Comparison of ENCODE assay signal across 23 cellular contexts in the genomic region with DNA sequence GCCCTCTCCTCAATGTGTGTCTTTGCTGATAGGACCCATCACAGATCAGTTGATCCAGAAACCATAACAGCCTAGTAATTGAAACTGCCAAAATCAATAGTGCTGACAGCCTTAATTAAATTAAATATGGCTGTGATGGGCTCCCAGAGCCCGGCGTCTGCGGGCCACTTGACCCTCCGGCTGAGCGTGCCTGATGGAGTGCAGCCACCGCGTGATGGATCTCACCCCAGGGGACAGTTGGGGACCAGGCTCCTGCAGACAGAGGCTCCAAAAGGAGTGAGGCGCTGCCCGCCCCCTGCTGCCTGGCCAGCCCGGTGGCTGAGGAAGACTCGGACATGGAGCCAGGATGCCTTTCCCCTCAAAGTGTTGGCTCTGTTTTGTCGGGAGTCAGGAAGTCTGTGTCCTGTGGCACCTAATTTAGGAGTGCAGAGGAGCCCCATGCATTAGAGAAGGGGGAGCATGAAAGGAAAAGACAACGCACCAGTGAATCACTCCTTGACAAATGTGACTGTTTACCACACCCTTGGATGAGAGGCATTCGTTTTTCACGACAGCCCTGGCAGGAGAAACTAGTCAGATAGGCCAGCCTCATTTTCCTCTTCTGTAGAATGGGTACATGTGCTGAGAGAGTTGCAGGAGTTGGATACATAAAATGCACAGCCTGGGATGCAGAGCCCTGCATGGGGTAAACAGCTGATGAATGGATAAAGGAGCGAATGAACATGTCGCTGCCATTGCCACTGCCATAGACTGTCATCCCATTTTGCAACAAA. TPM values are rescaled to one million over a fixed set of nuclear protein-coding genes. Genes with fewer than 3 reads are reported as not detected.
"Had no signal": no experiment of that assay in that cellular context is flagged by ENCODE, and none has a peak within 500 bp of the region (broad histone marks: within the 10 kb centered on the region; RNA-seq: fewer than 3 reads in every experiment).

No MANE protein-coding gene starts in this region.

- H3K9me3 ChIP-seq: adrenal gland, suprapubic skin, transverse colon had no signal

- H3K27ac Mint-ChIP-seq: activated naive CD4-positive, alpha-beta T cell treated with anti-CD3 and anti-CD28 coated beads, Interleukin-2, amount 50 U/mL, for 72 hours; activated T-helper 1 cell treated with anti-CD3 and anti-CD28 coated beads, Interleukin-12 subunit alpha, Interleukin-12 subunit beta, Interleukin-2, Interleukin-4 antibody, amounts not matched to agents 30 ng/mL and 10 ng/mL and 1 ng/mL, durations not matched to agents 14 hours and 24 hours and 36 hours; dendritic cell treated with granulocyte-macrophage colony-stimulating factor and Interleukin-4, amounts not matched to agents 40 ng/mL and 50 ng/mL, for 4 days; memory B cell; progenitor cell of endocrine pancreas; stimulated activated naive CD8-positive, alpha-beta T cell treated with anti-CD3 and anti-CD28 coated beads, Interleukin-15, amount 100 ng/mL, for 72 hours had no signal

- H3K27me3 Mint-ChIP-seq: memory B cell had no signal

- H3K36me3 ChIP-seq: adrenal gland, suprapubic skin, transverse colon had no signal

- DNase-seq: activated CD4-positive, alpha-beta T cell treated with anti-CD3 and anti-CD28 coated beads, Interleukin-2, amount 50 U/mL, for 48 hours; activated gamma-delta T cell treated with Interleukin-2 at 50 U/mL for 16 hours; activated T-cell treated with anti-CD3 and anti-CD28 coated beads for 4 hours; effector memory CD4-positive, alpha-beta T cell; foreskin keratinocyte; hippocampal formation; kidney; left ventricle myocardium superior; right cardiac atrium; stimulated activated CD4-positive, alpha-beta T cell treated with anti-CD3 and anti-CD28 coated beads, Interleukin-2, amount 100 ng/mL, for 48 hours; stimulated activated naive CD8-positive, alpha-beta T cell treated with anti-CD3 and anti-CD28 coated beads, Interleukin-15, amount 100 ng/mL, for 72 hours; transverse colon had no signal

- H3K27me3 ChIP-seq: adrenal gland, suprapubic skin, transverse colon had no signal

- ATAC-seq: activated naive CD4-positive, alpha-beta T cell treated with anti-CD3 and anti-CD28 coated beads, Interleukin-2, amount 50 U/mL, for 72 hours; foreskin keratinocyte; left ventricle myocardium superior; right cardiac atrium; stimulated activated naive CD8-positive, alpha-beta T cell treated with anti-CD3 and anti-CD28 coated beads, Interleukin-15, amount 100 ng/mL, for 72 hours had no signal

- H3K27ac ChIP-seq: adrenal gland, foreskin keratinocyte, skin epidermis, suprapubic skin, transverse colon had no signal

- H3K4me3 Mint-ChIP-seq: activated T-helper 1 cell treated with anti-CD3 and anti-CD28 coated beads, Interleukin-12 subunit alpha, Interleukin-12 subunit beta, Interleukin-2, Interleukin-4 antibody, amounts not matched to agents 30 ng/mL and 10 ng/mL and 1 ng/mL, durations not matched to agents 14 hours and 24 hours and 36 hours; dendritic cell treated with granulocyte-macrophage colony-stimulating factor and Interleukin-4, amounts not matched to agents 40 ng/mL and 50 ng/mL, for 4 days; memory B cell; neural crest cell; stimulated activated naive CD8-positive, alpha-beta T cell treated with anti-CD3 and anti-CD28 coated beads, Interleukin-15, amount 100 ng/mL, for 72 hours had no signal

- H3K4me3 ChIP-seq: adrenal gland, skin epidermis, suprapubic skin, transverse colon had no signal

- H3K4me1 ChIP-seq: adrenal gland, foreskin keratinocyte, suprapubic skin, transverse colon had no signal

- H3K4me1 Mint-ChIP-seq: memory B cell; stimulated activated naive CD8-positive, alpha-beta T cell treated with anti-CD3 and anti-CD28 coated beads, Interleukin-15, amount 100 ng/mL, for 72 hours had no signal

RNA-seq across cellular contexts. Expression of a gene that starts 40.8 kb away (rescaled TPM):
- total RNA-seq: activated naive CD4-positive, alpha-beta T cell treated with anti-CD3 and anti-CD28 coated beads, Interleukin-2, amount 50 U/mL, for 72 hours; activated T-helper 1 cell treated with anti-CD3 and anti-CD28 coated beads, Interleukin-12 subunit alpha, Interleukin-12 subunit beta, Interleukin-2, Interleukin-4 antibody, amounts not matched to agents 30 ng/mL and 10 ng/mL and 1 ng/mL, durations not matched to agents 14 hours and 24 hours and 36 hours; mononuclear cell; T-helper 2 cell treated with Interferon-gamma antibody and Interleukin-4, amounts not matched to agents 100 ng/mL and 5 ng/mL, for 36 hours had no signal
